ENCODE assay signal across 16 cellular contexts in genomic region chr13:42028113-42028799, GRCh38. TPM values are rescaled to one million over a fixed set of nuclear protein-coding genes. Genes with fewer than 3 reads are reported as not detected.
DNase-seq lines count a peak whose midpoint lies in the region; ATAC-seq and TF ChIP-seq lines count a peak whose summit lies in the region.
"Had no signal": no experiment of that assay in that cellular context is flagged by ENCODE, and none has a peak within 500 bp of the region (broad histone marks: within the 10 kb centered on the region; RNA-seq: fewer than 3 reads in every experiment).

No MANE protein-coding gene starts in this region.

- TF ChIP-seq CTCF in Caco-2 (IDR thresholded peaks at IDR 0.05; ENCODE audit: insufficient read depth in 1 of 2, low read depth in 1 of 2, low read length in 1 of 2, severe bottlenecking in 1 of 2, unreplicated experiment in 1 of 2) = no peak
- TF ChIP-seq CTCF in neural progenitor cell (IDR thresholded peaks at IDR 0.05) = no peak
- no peak for TF ChIP-seq CTCF in uterus (IDR thresholded peaks at IDR 0.05)

- no peaks in the 10 kb centered on the region for H4K20me1 ChIP-seq in neural progenitor cell (ENCODE audit: low read depth)

- H3K4me3 Mint-ChIP-seq in Caco-2 (ENCODE audit: unreplicated experiment) (peak overlapping the region; percentile 8), neural progenitor cell (no peak overlapping the region)
- H3K4me3 Mint-ChIP-seq: activated CD8-positive, alpha-beta T cell treated with anti-CD3 and anti-CD28 coated beads for 36 hours; activated T-cell treated with anti-CD3 and anti-CD28 coated beads, Interleukin-2, amount 50 U/mL, for 72 hours; natural killer cell treated with Interleukin-12 subunit alpha and Interleukin-12 subunit beta and Interleukin-15 and Interleukin-18, amount 100 ng/mL, for 72 hours had no signal

- no peak for ATAC-seq in GM18505 (IDR thresholded peaks at IDR 0.05; ENCODE audit: unreplicated experiment)
- ATAC-seq: activated CD8-positive, alpha-beta T cell treated with anti-CD3 and anti-CD28 coated beads for 36 hours; activated T-cell treated with anti-CD3 and anti-CD28 coated beads, Interleukin-2, amount 50 U/mL, for 72 hours; left cardiac atrium; natural killer cell treated with Interleukin-12 subunit alpha and Interleukin-12 subunit beta and Interleukin-15 and Interleukin-18, amount 100 ng/mL, for 72 hours had no signal

- peak overlapping the region; percentile 22 for H2AFZ ChIP-seq in neural progenitor cell (replicated peaks)

- H3K9ac ChIP-seq in neural progenitor cell = no peak overlapping the region

- peak overlapping the region; percentile 70 for H3K27ac Mint-ChIP-seq in Caco-2 (ENCODE audit: unreplicated experiment)
- peak overlapping the region; percentile 53 for H3K27ac Mint-ChIP-seq in neural progenitor cell
- H3K27ac Mint-ChIP-seq: activated CD8-positive, alpha-beta T cell treated with anti-CD3 and anti-CD28 coated beads for 36 hours; activated T-cell treated with anti-CD3 and anti-CD28 coated beads, Interleukin-2, amount 50 U/mL, for 72 hours; natural killer cell treated with Interleukin-12 subunit alpha and Interleukin-12 subunit beta and Interleukin-15 and Interleukin-18, amount 100 ng/mL, for 72 hours had no signal

- H3K4me3 ChIP-seq in Caco-2 (ENCODE audit: low read depth, low read length) (no peak overlapping the region), neural progenitor cell (no peak overlapping the region), uterus (no peak overlapping the region)

- H3K4me1 ChIP-seq in Caco-2 = peaks cover 19% of the 10 kb centered on the region
- no peaks in the 10 kb centered on the region for H3K4me1 ChIP-seq in neural progenitor cell
- no peaks in the 10 kb centered on the region for H3K4me1 ChIP-seq in uterus

- H3K4me2 ChIP-seq in neural progenitor cell = no peak overlapping the region

- BruUV-seq in Caco-2 (replicated peaks; lab: Mats Ljungman, UMichigan) = no TSS peak

- H3K4me1 Mint-ChIP-seq in Caco-2 (ENCODE audit: low read depth, unreplicated experiment) (peaks cover 18% of the 10 kb centered on the region), neural progenitor cell (peaks cover 9% of the 10 kb centered on the region)

- H3K9me3 ChIP-seq in Caco-2 = no peaks in the 10 kb centered on the region
- H3K9me3 ChIP-seq in neural progenitor cell (ENCODE audit: low read depth) = no peaks in the 10 kb centered on the region
- H3K9me3 ChIP-seq in uterus = no peaks in the 10 kb centered on the region

- no peaks in the 10 kb centered on the region for H3K79me2 ChIP-seq in neural progenitor cell (ENCODE audit: low read depth)

- H3K9me3 Mint-ChIP-seq in Caco-2 (ENCODE audit: unreplicated experiment) (no peaks in the 10 kb centered on the region), neural progenitor cell (no peaks in the 10 kb centered on the region)
- H3K9me3 Mint-ChIP-seq: activated CD8-positive, alpha-beta T cell treated with anti-CD3 and anti-CD28 coated beads for 36 hours; activated T-cell treated with anti-CD3 and anti-CD28 coated beads, Interleukin-2, amount 50 U/mL, for 72 hours; natural killer cell treated with Interleukin-12 subunit alpha and Interleukin-12 subunit beta and Interleukin-15 and Interleukin-18, amount 100 ng/mL, for 72 hours had no signal

- peak; percentile 71 to 74 for DNase-seq in Caco-2
- DNase-seq in LoVo (ENCODE audit: low spot score) = peak; percentile 52
- DNase-seq in fibroblast of gingiva (ENCODE audit: low read depth) = peak; percentile 10
- DNase-seq in neural progenitor cell (ENCODE audit: low spot score) = no peak
- DNase-seq in NCI-H146 (lab: John Stamatoyannopoulos, UW) = no peak
- DNase-seq in AG20443 (ENCODE audit: low spot score) = no peak
- no peak for DNase-seq in uterus
- DNase-seq: activated CD8-positive, alpha-beta T cell treated with anti-CD3 and anti-CD28 coated beads for 36 hours; activated T-cell treated with anti-CD3 and anti-CD28 coated beads, Interleukin-2, amount 50 U/mL, for 72 hours; caudate nucleus; effector memory CD4-positive, alpha-beta T cell; HCEC 1CT; hypothalamus; left cardiac atrium had no signal

- H3K27me3 ChIP-seq in Caco-2 (replicated peaks; ENCODE audit: control insufficient read depth, insufficient read depth, low read length) (no peaks in the 10 kb centered on the region), neural progenitor cell (no peaks in the 10 kb centered on the region), uterus (no peaks in the 10 kb centered on the region)

- POLR2A ChIA-PET in Caco-2 (lab: Charles Lee) = interaction anchor here (0.6 kb wide), 1 partner anchor 12 kb away, joined by 3 read pairs; no protein-coding TSS in a partner anchor

- H3F3A ChIP-seq in neural progenitor cell (ENCODE audit: low read depth) = no peaks in the 10 kb centered on the region

- H3K36me3 Mint-ChIP-seq in Caco-2 (ENCODE audit: insufficient read depth, unreplicated experiment) (no peaks in the 10 kb centered on the region), neural progenitor cell (no peaks in the 10 kb centered on the region)
- H3K36me3 Mint-ChIP-seq: natural killer cell treated with Interleukin-12 subunit alpha and Interleukin-12 subunit beta and Interleukin-15 and Interleukin-18, amount 100 ng/mL, for 72 hours had no signal

- TF ChIP-seq POLR2A in GM18505 (IDR thresholded peaks at IDR 0.05; ENCODE audit: borderline replicate concordance, extremely low read depth, insufficient read depth, insufficient read length) (no peak), uterus (IDR thresholded peaks at IDR 0.05) (no peak)

- H3K27ac ChIP-seq in neural progenitor cell (no peak overlapping the region), uterus (no peak overlapping the region)

- intact Hi-C loops in Caco-2 (cut with micrococcal nuclease; ENCODE audit: unreplicated experiment) (loop anchor here (1.0 to 5.0 kb wide), 2 partner anchors 11 to 66 kb away; partner anchors contain the start of gene VWA8), uterus (cut with DNase I; ENCODE audit: low total_unique reads) (no loop called here)

- H3K27me3 Mint-ChIP-seq in Caco-2 (ENCODE audit: insufficient read depth, unreplicated experiment) (no peaks in the 10 kb centered on the region), neural progenitor cell (ENCODE audit: insufficient read depth, low read depth) (no peaks in the 10 kb centered on the region)

- CTCF ChIA-PET in Caco-2 (lab: Charles Lee) = no interaction called here

- H3K36me3 ChIP-seq in Caco-2 (ENCODE audit: control insufficient read depth, insufficient read depth, low read length) = no peaks in the 10 kb centered on the region
- no peaks in the 10 kb centered on the region for H3K36me3 ChIP-seq in neural progenitor cell
- no peaks in the 10 kb centered on the region for H3K36me3 ChIP-seq in uterus

RNA-seq across cellular contexts. Expression of gene DGKH, which starts 20.2 kb away (rescaled TPM):
- total RNA-seq in Caco-2 (2022) (5.2 and 5.8 TPM in 2 replicates), neural progenitor cell (ENCODE audit: low replicate concordance) (8.4 and 12.1 TPM in 2 replicates), uterus (10 to 100 TPM; 18.8 to 50.0 (median 36.5) TPM)

Comparison
In these comparisons a context has a peak if more than half of its experiments do, and no peak if none do; other contexts are left out.
1. DNase-seq: peak in Caco-2 (2 of 2), LoVo (single experiment) and fibroblast of gingiva (single experiment); none in neural progenitor cell (single experiment), NCI-H146 (single experiment), AG20443 (single experiment) and uterus (0 of 2).